In genomic region chr11:130431337-130431773, GRCh38 we compare ENCODE assay signal across 8 cellular contexts. TPM values are rescaled to one million over a fixed set of nuclear protein-coding genes. Genes with fewer than 3 reads are reported as not detected.
DNase-seq lines count a peak whose midpoint lies in the region; ATAC-seq and TF ChIP-seq lines count a peak whose summit lies in the region.

No MANE protein-coding gene starts in this region.

- no peaks in the 10 kb centered on the region for H3K27me3 ChIP-seq in ascending aorta

- H3K27ac ChIP-seq in ascending aorta: no peak overlapping the region

- ATAC-seq in GM21529 (IDR thresholded peaks at IDR 0.05; ENCODE audit: unreplicated experiment): peak; percentile 67
- no peak for ATAC-seq in GM21390 (IDR thresholded peaks at IDR 0.05; ENCODE audit: unreplicated experiment)

- no peaks in the 10 kb centered on the region for H3K36me3 ChIP-seq in ascending aorta

- H3K9me3 ChIP-seq in ascending aorta: no peaks in the 10 kb centered on the region

- intact Hi-C loops in ascending aorta (cut with DNase I): loop anchor here (1.0 to 5.0 kb wide), 2 partner anchors 464 to 1241 kb away; no protein-coding TSS in a partner anchor

- no peak overlapping the region for H3K4me3 ChIP-seq in ascending aorta

- peak; percentile 65 to 74 (median 68) for TF ChIP-seq CTCF in ascending aorta (IDR thresholded peaks at IDR 0.05)

- peak; percentile 79 for DNase-seq in DMS53 (lab: John Stamatoyannopoulos, UW)
- peak; percentile 61 for DNase-seq in M059J (ENCODE audit: low read depth)
- peak; percentile 31 for DNase-seq in T-helper 22 cell (ENCODE audit: low read depth)
- DNase-seq in ascending aorta (ENCODE audit: low spot score in 2 of 2): peak in 1 of 2 donors; percentile 89
- DNase-seq in hypothalamus (lab: John Stamatoyannopoulos, UW): peak in 40 of 51 donors; percentile 6 to 80 (median 48)
- peak; percentile 57 for DNase-seq in smooth muscle cell of the brain vasculature (ENCODE audit: low read depth, low spot score)

- H3K4me1 ChIP-seq in ascending aorta: peaks cover 3 to 17% of the 10 kb centered on the region in 2 donors

RNA-seq across cellular contexts. Expression of gene ADAMTS8, which starts 2.9 kb away (rescaled TPM):
- total RNA-seq in M059J (2014; rRNA removed; shearing (Covaris generic)): not detected in 2 replicates
- total RNA-seq in ascending aorta: 0.64 TPM

RNA-seq across cellular contexts. Expression of gene ADAMTS15, which starts 17.1 kb away (rescaled TPM):
- total RNA-seq in M059J (2014; rRNA removed; shearing (Covaris generic)): 6.9 and 10.9 TPM in 2 replicates
- 20.4 TPM for total RNA-seq in ascending aorta
